In genomic region chr9:129323376-129323998, GRCh38 we compare ENCODE assay signal across 16 cellular contexts.
DNase-seq lines count a peak whose midpoint lies in the region; TF ChIP-seq lines count a peak whose summit lies in the region.
"Had no signal": no experiment of that assay in that cellular context is flagged by ENCODE, and none has a peak within 500 bp of the region (broad histone marks: within the 10 kb centered on the region; RNA-seq: fewer than 3 reads in every experiment).

No MANE protein-coding gene starts in this region.

- H3K4me1 ChIP-seq in breast epithelium (peaks cover 18 to 22% of the 10 kb centered on the region in 2 donors), mammary epithelial cell (ENCODE audit: insufficient read depth, low read length) (peaks cover 17% of the 10 kb centered on the region), neural progenitor cell (peaks cover 8% of the 10 kb centered on the region)

- H3K9me3 Mint-ChIP-seq in dendritic cell treated with granulocyte-macrophage colony-stimulating factor and Interleukin-4, amounts not matched to agents 40 ng/mL and 50 ng/mL, for 4 days, result no peaks in the 10 kb centered on the region
- no peaks in the 10 kb centered on the region for H3K9me3 Mint-ChIP-seq in neural progenitor cell
- no peaks in the 10 kb centered on the region for H3K9me3 Mint-ChIP-seq in type B pancreatic cell
- H3K9me3 Mint-ChIP-seq: activated T-helper 1 cell treated with anti-CD3 and anti-CD28 coated beads, Interleukin-12 subunit alpha, Interleukin-12 subunit beta, Interleukin-2, Interleukin-4 antibody, amounts not matched to agents 30 ng/mL and 10 ng/mL and 1 ng/mL, durations not matched to agents 14 hours and 24 hours and 36 hours; GM23338 had no signal

- in situ Hi-C loops in mammary epithelial cell (cut with MboI; ENCODE audit: low sequenced_read_pairs in 2 of 2), result no loop called here

- 56% methylated on average over 6 of the region's 6 CpGs for WGBS in mammary epithelial cell (ENCODE audit: low coverage, missing lambda C conversion rate)

- H3K36me3 Mint-ChIP-seq in dendritic cell treated with granulocyte-macrophage colony-stimulating factor and Interleukin-4, amounts not matched to agents 40 ng/mL and 50 ng/mL, for 4 days (ENCODE audit: low read depth), result no peaks in the 10 kb centered on the region
- H3K36me3 Mint-ChIP-seq in neural progenitor cell (no peaks in the 10 kb centered on the region), type B pancreatic cell (no peaks in the 10 kb centered on the region)
- H3K36me3 Mint-ChIP-seq: naive thymus-derived CD4-positive, alpha-beta T cell had no signal

- H3K27me3 ChIP-seq in breast epithelium (no peaks in the 10 kb centered on the region), mammary epithelial cell (ENCODE audit: insufficient read depth, low read length) (no peaks in the 10 kb centered on the region), neural progenitor cell (no peaks in the 10 kb centered on the region)

- CTCF ChIA-PET in mammary epithelial cell (lab: Charles Lee; ENCODE audit: low non-redundant PET), result no interaction called here

- TF ChIP-seq POLR2A in breast epithelium (IDR thresholded peaks at IDR 0.05), result no peak

- H3K36me3 ChIP-seq in breast epithelium, result no peaks in the 10 kb centered on the region
- H3K36me3 ChIP-seq in mammary epithelial cell (ENCODE audit: insufficient read depth, low read length), result no peaks in the 10 kb centered on the region
- H3K36me3 ChIP-seq in neural progenitor cell, result no peaks in the 10 kb centered on the region

- BruUV-seq in mammary epithelial cell (replicated peaks; lab: Mats Ljungman, UMichigan), result no TSS peak

- no peak for TF ChIP-seq CTCF in breast epithelium (IDR thresholded peaks at IDR 0.05)
- TF ChIP-seq CTCF in mammary epithelial cell (conservative IDR thresholded peaks at IDR 0.05 in 1 of 2, IDR thresholded peaks at IDR 0.05 in 1 of 2; ENCODE audit: extremely low read depth in 1 of 2, insufficient read depth in 1 of 2, low read depth in 1 of 2, low read length in 2 of 2), result no peak
- TF ChIP-seq CTCF in neural progenitor cell (IDR thresholded peaks at IDR 0.05), result no peak
- no peak for TF ChIP-seq CTCF in type B pancreatic cell (conservative IDR thresholded peaks at IDR 0.05)

- H3K4me2 ChIP-seq in mammary epithelial cell (ENCODE audit: insufficient read depth, low read depth, low read length), result no peak overlapping the region
- no peak overlapping the region for H3K4me2 ChIP-seq in neural progenitor cell
- H3K4me2 ChIP-seq: GM23338 had no signal

- no peak overlapping the region for H2AFZ ChIP-seq in mammary epithelial cell (ENCODE audit: low read depth, low read length)
- no peak overlapping the region for H2AFZ ChIP-seq in neural progenitor cell (replicated peaks)
- H2AFZ ChIP-seq: GM23338 had no signal

- no peaks in the 10 kb centered on the region for H3F3A ChIP-seq in neural progenitor cell (ENCODE audit: low read depth)

- dilution Hi-C loops in mammary epithelial cell (cut with HindIII; ENCODE audit: low sequenced_read_pairs), result no loop called here

- H3K9ac ChIP-seq in mammary epithelial cell (ENCODE audit: insufficient read depth, low read length) (no peak overlapping the region), neural progenitor cell (no peak overlapping the region)

- H3K4me3 ChIP-seq in breast epithelium (no peak overlapping the region), mammary epithelial cell (replicated peaks in 1 of 3; ENCODE audit: insufficient read depth in 1 of 3, low read depth in 2 of 3, low read length in 3 of 3) (no peak overlapping the region), neural progenitor cell (no peak overlapping the region)
- H3K4me3 ChIP-seq: GM23338 had no signal

- H4K20me1 ChIP-seq in mammary epithelial cell (ENCODE audit: insufficient read depth, low read length), result no peaks in the 10 kb centered on the region
- no peaks in the 10 kb centered on the region for H4K20me1 ChIP-seq in neural progenitor cell (ENCODE audit: low read depth)

- intact Hi-C loops in breast epithelium (cut with DNase I; ENCODE audit: low total_unique reads), result no loop called here
- intact Hi-C loops in mammary epithelial cell (cut with micrococcal nuclease), result no loop called here
- intact Hi-C loops in dendritic cell treated with granulocyte-macrophage colony-stimulating factor and Interleukin-4, amounts not matched to agents 40 ng/mL and 50 ng/mL, for 4 days (cut with micrococcal nuclease), result no loop called here

- H3K4me1 Mint-ChIP-seq in dendritic cell treated with granulocyte-macrophage colony-stimulating factor and Interleukin-4, amounts not matched to agents 40 ng/mL and 50 ng/mL, for 4 days (ENCODE audit: low read depth), result peaks cover 77% of the 10 kb centered on the region
- H3K4me1 Mint-ChIP-seq in neural progenitor cell (peaks cover 52% of the 10 kb centered on the region), type B pancreatic cell (ENCODE audit: unreplicated experiment) (peaks cover 42% of the 10 kb centered on the region)

- H3K4me3 Mint-ChIP-seq in dendritic cell treated with granulocyte-macrophage colony-stimulating factor and Interleukin-4, amounts not matched to agents 40 ng/mL and 50 ng/mL, for 4 days, result no peak overlapping the region
- H3K4me3 Mint-ChIP-seq in neural progenitor cell (no peak overlapping the region), type B pancreatic cell (no peak overlapping the region)
- H3K4me3 Mint-ChIP-seq: activated T-helper 1 cell treated with anti-CD3 and anti-CD28 coated beads, Interleukin-12 subunit alpha, Interleukin-12 subunit beta, Interleukin-2, Interleukin-4 antibody, amounts not matched to agents 30 ng/mL and 10 ng/mL and 1 ng/mL, durations not matched to agents 14 hours and 24 hours and 36 hours; GM23338; naive thymus-derived CD4-positive, alpha-beta T cell had no signal

- no peak for DNase-seq in breast epithelium (ENCODE audit: low spot score in 2 of 2)
- no peak for DNase-seq in mammary epithelial cell
- DNase-seq in neural progenitor cell (ENCODE audit: low spot score), result no peak
- DNase-seq in type B pancreatic cell (ENCODE audit: extremely low spot score, unreplicated experiment), result no peak
- DNase-seq in 8988T, result no peak
- no peak for DNase-seq in SKM-1 treated with dmso at 0.1 percent for 144 hours (lab: John Stamatoyannopoulos, UW; ENCODE audit: unreplicated experiment)
- no peak for DNase-seq in NCI-H748 treated with DMSO at 0.1 percent for 48 hours (lab: John Stamatoyannopoulos, UW)
- DNase-seq: activated CD4-positive, alpha-beta T cell treated with anti-CD3 and anti-CD28 coated beads for 48 hours; glutamatergic neuron; MV-4-11; naive thymus-derived CD4-positive, alpha-beta T cell; NCI-H2171; stimulated activated CD4-positive, alpha-beta T cell treated with anti-CD3 and anti-CD28 coated beads, Interleukin-4, amount 100 ng/mL, for 24 hours had no signal

- peak overlapping the region; percentile 90 for H3K27ac Mint-ChIP-seq in dendritic cell treated with granulocyte-macrophage colony-stimulating factor and Interleukin-4, amounts not matched to agents 40 ng/mL and 50 ng/mL, for 4 days
- H3K27ac Mint-ChIP-seq in neural progenitor cell (peak overlapping the region; percentile 74), type B pancreatic cell (peak overlapping the region; percentile 48)
- H3K27ac Mint-ChIP-seq: activated T-helper 1 cell treated with anti-CD3 and anti-CD28 coated beads, Interleukin-12 subunit alpha, Interleukin-12 subunit beta, Interleukin-2, Interleukin-4 antibody, amounts not matched to agents 30 ng/mL and 10 ng/mL and 1 ng/mL, durations not matched to agents 14 hours and 24 hours and 36 hours; GM23338 had no signal

- H3K9me3 ChIP-seq in breast epithelium (no peaks in the 10 kb centered on the region), mammary epithelial cell (replicated peaks; ENCODE audit: insufficient read depth, low read length) (no peaks in the 10 kb centered on the region), neural progenitor cell (ENCODE audit: low read depth) (no peaks in the 10 kb centered on the region)

- H3K79me2 ChIP-seq in mammary epithelial cell (ENCODE audit: insufficient read depth, low read length), result no peaks in the 10 kb centered on the region
- H3K79me2 ChIP-seq in neural progenitor cell (ENCODE audit: low read depth), result no peaks in the 10 kb centered on the region

- H3K27ac ChIP-seq in breast epithelium (peak overlapping the region; percentile 41 to 87), mammary epithelial cell (ENCODE audit: insufficient read depth, low read depth, low read length) (no peak overlapping the region), neural progenitor cell (no peak overlapping the region)

- H3K27me3 Mint-ChIP-seq in dendritic cell treated with granulocyte-macrophage colony-stimulating factor and Interleukin-4, amounts not matched to agents 40 ng/mL and 50 ng/mL, for 4 days, result no peaks in the 10 kb centered on the region
- H3K27me3 Mint-ChIP-seq in neural progenitor cell (ENCODE audit: insufficient read depth, low read depth) (peaks cover 12% of the 10 kb centered on the region), type B pancreatic cell (no peaks in the 10 kb centered on the region)
- H3K27me3 Mint-ChIP-seq: naive thymus-derived CD4-positive, alpha-beta T cell had no signal

Comparison
In these comparisons a context has a peak if more than half of its experiments do, and no peak if none do; other contexts are left out.
1. H3K27ac ChIP-seq: peak in breast epithelium (2 of 2); none in mammary epithelial cell (single experiment) and neural progenitor cell (single experiment).
2. Peak in every context shown above with its lines, with median percentiles within 50 percentile points of each other: H3K27ac Mint-ChIP-seq.